8 cellular contexts compared by ENCODE assay signal in genomic region chr2:189661148-189661956, GRCh38.
DNase-seq lines count a peak whose midpoint lies in the region; ATAC-seq and TF ChIP-seq lines count a peak whose summit lies in the region.

ASNSD1 (plus strand) TSS chr2:189661459; CDS start chr2:189666133, 4,674 bp downstream.

- TF ChIP-seq EP300 in Ishikawa (IDR thresholded peaks at IDR 0.05; ENCODE audit: borderline replicate concordance) = no peak

- peak within 1 kb of the TSS; percentile 80 to 89 for H3K27ac ChIP-seq in mucosa of rectum (ENCODE audit: low read depth in 2 of 2, low read length in 2 of 2)

- peak; percentile 92 for ATAC-seq in GM21576 (IDR thresholded peaks at IDR 0.05; ENCODE audit: unreplicated experiment)

- peaks cover 9 to 10% of the 10 kb centered on the region in 2 donors for H3K4me1 ChIP-seq in mucosa of rectum (ENCODE audit: control insufficient read depth in 2 of 2, insufficient read depth in 2 of 2, low read length in 2 of 2)

- H3K27me3 ChIP-seq in mucosa of rectum (ENCODE audit: control insufficient read depth in 2 of 2, insufficient read depth in 2 of 2, low read length in 2 of 2) = no peaks in the 10 kb centered on the region

- H3K9me3 ChIP-seq in mucosa of rectum (ENCODE audit: control insufficient read depth in 2 of 2, low read length in 2 of 2) = no peaks in the 10 kb centered on the region

- H3K36me3 ChIP-seq in mucosa of rectum (ENCODE audit: control insufficient read depth in 2 of 2, insufficient read depth in 2 of 2, low read length in 2 of 2) = peaks cover 5 to 12% of the 10 kb centered on the region in 2 donors

- H3K4me3 ChIP-seq in mucosa of rectum (ENCODE audit: low read length in 2 of 2) = peak within 1 kb of the TSS; percentile 98 to 99

- peak; percentile 96 for TF ChIP-seq POLR2A in erythroblast (IDR thresholded peaks at IDR 0.05; ENCODE audit: low read length)

- TF ChIP-seq RAD21 in Ishikawa (IDR thresholded peaks at IDR 0.05; ENCODE audit: low read depth) = peak; percentile 91

- DNase-seq in DMS53 treated with DMSO at 0.1 percent for 48 hours (lab: John Stamatoyannopoulos, UW; ENCODE audit: unreplicated experiment) = peak; percentile 99
- peak; percentile 91 for DNase-seq in OCI-M2 (lab: John Stamatoyannopoulos, UW; ENCODE audit: unreplicated experiment)
- DNase-seq in activated T-cell treated with anti-CD3 and anti-CD28 coated beads for 48 hours (ENCODE audit: low read depth) = peak; percentile 98
- peak; percentile 100 for DNase-seq in erythroblast (lab: John Stamatoyannopoulos, UW)
- DNase-seq in stimulated activated CD8-positive, alpha-beta memory T cell treated with anti-CD3 and anti-CD28 coated beads, Interleukin-4, amount 100 ng/mL, for 48 hours = peak; percentile 98

- H3K9ac ChIP-seq in mucosa of rectum (ENCODE audit: low read depth in 1 of 2, low read length in 2 of 2) = peak within 1 kb of the TSS; percentile 98 to 100

TF ChIP-seq in Ishikawa, 13 proteins besides CTCF, POLR2A, EP300 and RAD21:
- TF ChIP-seq USF1 (IDR thresholded peaks at IDR 0.05) (no peak), TCF12 (IDR thresholded peaks at IDR 0.05; ENCODE audit: low read depth) (no peak), REST (IDR thresholded peaks at IDR 0.05; ENCODE audit: low read depth) (no peak), NFIC (IDR thresholded peaks at IDR 0.05) (no peak), MAX (IDR thresholded peaks at IDR 0.05) (peak; percentile 90), TEAD4 (IDR thresholded peaks at IDR 0.05) (peak; percentile 52; the same call in 1 of the 2 replicates), CEBPB (IDR thresholded peaks at IDR 0.05) (peak; percentile 90), EGR1 (IDR thresholded peaks at IDR 0.05) (no peak), YY1 (IDR thresholded peaks at IDR 0.05; ENCODE audit: low read depth) (no peak), FOXM1 (IDR thresholded peaks at IDR 0.05; ENCODE audit: borderline replicate concordance, low read depth) (no peak), TAF1 (IDR thresholded peaks at IDR 0.05; ENCODE audit: low read depth) (peak; percentile 86), CREB1 (IDR thresholded peaks at IDR 0.05; ENCODE audit: low read depth) (no peak), ZBTB7A (IDR thresholded peaks at IDR 0.05; ENCODE audit: low read depth) (no peak)
TF ChIP-seq in Ishikawa: peak in this region for 4.

Comparison
In these comparisons a context has a peak if more than half of its experiments do, and no peak if none do; other contexts are left out.
1. Peak in every context shown above with its lines: DNase-seq, ATAC-seq, H3K4me3 ChIP-seq and H3K27ac ChIP-seq.